In genomic region chr22:26905076-26905475, GRCh38 we compare ENCODE assay signal across 26 cellular contexts.
"Had no signal": no experiment of that assay in that cellular context is flagged by ENCODE, and none has a peak within 500 bp of the region (broad histone marks: within the 10 kb centered on the region; RNA-seq: fewer than 3 reads in every experiment).

No MANE protein-coding gene starts in this region.

- H3K27me3 ChIP-seq: right atrium auricular region, right lobe of liver, testis, upper lobe of left lung, vagina had no signal

- H3K4me3 Mint-ChIP-seq: naive thymus-derived CD8-positive, alpha-beta T cell; nephron had no signal

- ATAC-seq: left colon; left lung; lower lobe of right lung; naive thymus-derived CD8-positive, alpha-beta T cell; psoas muscle; right lobe of liver had no signal

- H3K36me3 Mint-ChIP-seq: neural progenitor cell had no signal

- H3K4me2 ChIP-seq: hepatocyte, smooth muscle cell had no signal

- H3K4me3 ChIP-seq: hepatocyte, left lung, lower lobe of right lung, neural progenitor cell, psoas muscle, right atrium auricular region, right lobe of liver, smooth muscle cell, stomach, testis, thyroid gland, transverse colon, upper lobe of left lung, vagina had no signal

- H3K9me3 Mint-ChIP-seq: nephron, neural progenitor cell had no signal

- H3K36me3 ChIP-seq: left lung, lower lobe of right lung, neural progenitor cell, neutrophil, right atrium auricular region, right lobe of liver, stomach, thyroid gland, transverse colon, upper lobe of left lung, vagina had no signal

- H3K9me3 ChIP-seq: left lung, lower lobe of right lung, neutrophil, psoas muscle, right atrium auricular region, right lobe of liver, testis, thyroid gland, transverse colon, vagina had no signal

- H3K4me1 ChIP-seq: lower lobe of right lung, parathyroid adenoma, psoas muscle, right lobe of liver, vagina had no signal

- H3K79me2 ChIP-seq: hepatocyte, parathyroid adenoma had no signal

- H3K27ac ChIP-seq: hepatocyte, left lung, lower lobe of right lung, neural progenitor cell, neutrophil, parathyroid adenoma, psoas muscle, right atrium auricular region, right lobe of liver, stomach, testis, thyroid gland, transverse colon, upper lobe of left lung, vagina had no signal

- DNase-seq: kidney; left colon; left lung; lower lobe of right lung; mammary epithelial cell; mesenchymal stem cell; naive thymus-derived CD8-positive, alpha-beta T cell; occipital lobe; psoas muscle; right lobe of liver; stimulated activated CD4-positive, alpha-beta T cell treated with anti-CD3 and anti-CD28 coated beads, Interleukin-1b, Interleukin-23, amount 100 ng/mL, for 48 hours; stimulated activated CD4-positive, alpha-beta T cell treated with anti-CD3 and anti-CD28 coated beads, Interleukin-4, amount 100 ng/mL, for 1 hour; stimulated activated naive CD4-positive, alpha-beta T cell; stomach; testis; thyroid gland; transverse colon; upper lobe of left lung had no signal

- H3K27ac Mint-ChIP-seq: nephron, neural progenitor cell had no signal

- H2AFZ ChIP-seq: hepatocyte, neural progenitor cell, parathyroid adenoma had no signal
